25 cellular contexts compared by ENCODE assay signal in genomic region chr3:125220183-125220582, GRCh38. TPM values are rescaled to one million over a fixed set of nuclear protein-coding genes. Genes with fewer than 3 reads are reported as not detected.
"Had no signal": no experiment of that assay in that cellular context is flagged by ENCODE, and none has a peak within 500 bp of the region (broad histone marks: within the 10 kb centered on the region; RNA-seq: fewer than 3 reads in every experiment).

No MANE protein-coding gene starts in this region.

- H3K9me3 ChIP-seq: esophagus muscularis mucosa, gastroesophageal sphincter, left ventricle myocardium inferior, ovary, suprapubic skin, tibial artery, upper lobe of right lung, vagina had no signal

- H3K36me3 ChIP-seq: esophagus muscularis mucosa, gastroesophageal sphincter, left ventricle myocardium inferior, ovary, suprapubic skin, tibial artery, upper lobe of right lung, vagina had no signal

- H3K4me3 ChIP-seq: dorsolateral prefrontal cortex, esophagus muscularis mucosa, gastroesophageal sphincter, left ventricle myocardium inferior, lung, ovary, suprapubic skin, tibial artery, upper lobe of right lung, vagina had no signal

- H3K4me3 Mint-ChIP-seq: neural crest cell; stimulated activated effector memory CD8-positive, alpha-beta T cell treated with anti-CD3 and anti-CD28 coated beads, Interleukin-12 subunit alpha, Interleukin-12 subunit beta, amount 100 ng/mL, for 72 hours had no signal

- H3K4me1 ChIP-seq: esophagus muscularis mucosa, gastroesophageal sphincter, left ventricle myocardium inferior, suprapubic skin, tibial artery, upper lobe of right lung, vagina had no signal

- H3K27me3 ChIP-seq: dorsolateral prefrontal cortex, gastroesophageal sphincter, ovary, suprapubic skin, upper lobe of right lung, vagina had no signal

- DNase-seq: cortex of kidney; dorsolateral prefrontal cortex; effector CD8-positive, alpha-beta T cell; glutamatergic neuron; kidney; left cardiac atrium; left ventricle myocardium inferior; mesenchymal stem cell; midbrain; nucleus accumbens; ovary; right cardiac atrium; stimulated activated CD4-positive, alpha-beta T cell treated with anti-CD3 and anti-CD28 coated beads, Interleukin-4, amount 100 ng/mL, for 1 hour; stimulated activated CD8-positive, alpha-beta memory T cell treated with anti-CD3 and anti-CD28 coated beads, Interleukin-4, amount 100 ng/mL, for 48 hours; stimulated activated naive CD8-positive, alpha-beta T cell treated with anti-CD3 and anti-CD28 coated beads, Interleukin-15, Interleukin-2, amounts not matched to agents 100 U/mL and 50 U/mL, for 24 hours; tibial artery; upper lobe of right lung had no signal

- H3K27ac ChIP-seq: dorsolateral prefrontal cortex, epithelial cell of prostate, esophagus muscularis mucosa, gastroesophageal sphincter, left ventricle myocardium inferior, ovary, suprapubic skin, tibial artery, upper lobe of right lung, vagina had no signal

- FAIRE-seq: kidney had no signal

- H3K9me3 Mint-ChIP-seq: neural crest cell; stimulated activated effector memory CD8-positive, alpha-beta T cell treated with anti-CD3 and anti-CD28 coated beads, Interleukin-12 subunit alpha, Interleukin-12 subunit beta, amount 100 ng/mL, for 72 hours had no signal

- H3K4me1 Mint-ChIP-seq: neural crest cell had no signal

RNA-seq across cellular contexts. Expression of gene SLC12A8, which starts 7.6 kb away (rescaled TPM):
- total RNA-seq: left ventricle myocardium inferior had no signal
